1 cellular context compared by ENCODE assay signal in genomic region chr3:128095222-128095703, GRCh38.
A peak's percentile ranks its signal among the peaks of the same experiment; 100 is the strongest.
TF ChIP-seq lines count a peak whose summit lies in the region.

No MANE protein-coding gene starts in this region.

TF ChIP-seq in IMR-90, 13 proteins besides CTCF, POLR2A, EP300 and RAD21 (continued from another document):
- TF ChIP-seq NFE2L2 (IDR thresholded peaks at IDR 0.05; ENCODE audit: low read depth, low read length) = peak; percentile 44; the same call in 1 of the 2 replicates
- TF ChIP-seq MAFK (IDR thresholded peaks at IDR 0.05; ENCODE audit: low read depth, low read length) = no peak
- no peak; the same call in 1 of the 2 replicates for TF ChIP-seq MAZ (IDR thresholded peaks at IDR 0.05; ENCODE audit: borderline replicate concordance, low read depth, low read length)
- no peak for TF ChIP-seq FOS (IDR thresholded peaks at IDR 0.05; ENCODE audit: low read depth, low read length)
- no peak for TF ChIP-seq RFX5 (IDR thresholded peaks at IDR 0.05; ENCODE audit: low read depth, low read length)
- TF ChIP-seq SMC3 (IDR thresholded peaks at IDR 0.05; ENCODE audit: low read depth, low read length) = peak; percentile 90
- peak; percentile 99 for TF ChIP-seq MXI1 (IDR thresholded peaks at IDR 0.05; ENCODE audit: borderline replicate concordance, low read depth, low read length)
- no peak for TF ChIP-seq CEBPB (IDR thresholded peaks at IDR 0.05; ENCODE audit: low read depth, low read length)
- no peak for TF ChIP-seq BHLHE40 (IDR thresholded peaks at IDR 0.05; ENCODE audit: low read depth, low read length)
- TF ChIP-seq, protein P1, sequence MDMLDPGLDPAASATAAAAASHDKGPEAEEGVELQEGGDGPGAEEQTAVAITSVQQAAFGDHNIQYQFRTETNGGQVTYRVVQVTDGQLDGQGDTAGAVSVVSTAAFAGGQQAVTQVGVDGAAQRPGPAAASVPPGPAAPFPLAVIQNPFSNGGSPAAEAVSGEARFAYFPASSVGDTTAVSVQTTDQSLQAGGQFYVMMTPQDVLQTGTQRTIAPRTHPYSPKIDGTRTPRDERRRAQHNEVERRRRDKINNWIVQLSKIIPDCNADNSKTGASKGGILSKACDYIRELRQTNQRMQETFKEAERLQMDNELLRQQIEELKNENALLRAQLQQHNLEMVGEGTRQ (IDR thresholded peaks at IDR 0.05; ENCODE audit: low read depth, low read length) = no peak
- TF ChIP-seq, protein P2, sequence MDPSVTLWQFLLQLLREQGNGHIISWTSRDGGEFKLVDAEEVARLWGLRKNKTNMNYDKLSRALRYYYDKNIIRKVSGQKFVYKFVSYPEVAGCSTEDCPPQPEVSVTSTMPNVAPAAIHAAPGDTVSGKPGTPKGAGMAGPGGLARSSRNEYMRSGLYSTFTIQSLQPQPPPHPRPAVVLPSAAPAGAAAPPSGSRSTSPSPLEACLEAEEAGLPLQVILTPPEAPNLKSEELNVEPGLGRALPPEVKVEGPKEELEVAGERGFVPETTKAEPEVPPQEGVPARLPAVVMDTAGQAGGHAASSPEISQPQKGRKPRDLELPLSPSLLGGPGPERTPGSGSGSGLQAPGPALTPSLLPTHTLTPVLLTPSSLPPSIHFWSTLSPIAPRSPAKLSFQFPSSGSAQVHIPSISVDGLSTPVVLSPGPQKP (IDR thresholded peaks at IDR 0.05; ENCODE audit: borderline replicate concordance, low read depth, low read length) = no peak
TF ChIP-seq in IMR-90: peak in this region for 3.
